Comparison of ENCODE assay signal across 2 cellular contexts in genomic region chr9:124347206-124347967, GRCh38.
TF ChIP-seq lines count a peak whose summit lies in the region.

No MANE protein-coding gene starts in this region.

TF ChIP-seq in GM23338, 12 proteins besides CTCF, POLR2A, EP300 and RAD21:
- TF ChIP-seq REST (IDR thresholded peaks at IDR 0.05; ENCODE audit: unreplicated experiment) (no peak), ZNF331 (CRISPR knock-in tag; IDR thresholded peaks at IDR 0.05; ENCODE audit: low read depth) (no peak), STAT1 (IDR thresholded peaks at IDR 0.05; ENCODE audit: unreplicated experiment) (no peak)

TF ChIP-seq in endothelial cell of umbilical vein, 7 proteins besides CTCF, POLR2A, EP300 and RAD21:
- no peak for TF ChIP-seq JUN (IDR thresholded peaks at IDR 0.05; ENCODE audit: borderline replicate concordance, insufficient read depth, insufficient read length, low read depth)
- TF ChIP-seq POLR2AphosphoS5 (IDR thresholded peaks at IDR 0.05; ENCODE audit: insufficient read depth, low read depth, low read length) = peak; percentile 18
